23 cellular contexts compared by ENCODE assay signal in genomic region chr4:88582493-88582892, GRCh38. TPM values are rescaled to one million over a fixed set of nuclear protein-coding genes. Genes with fewer than 3 reads are reported as not detected.
A peak's percentile ranks its signal among the peaks of the same experiment; 100 is the strongest.
DNase-seq lines count a peak whose midpoint lies in the region; ATAC-seq, FAIRE-seq and TF ChIP-seq lines count a peak whose summit lies in the region.
"Had no signal": no experiment of that assay in that cellular context is flagged by ENCODE, and none has a peak within 500 bp of the region (broad histone marks: within the 10 kb centered on the region; RNA-seq: fewer than 3 reads in every experiment).

No MANE protein-coding gene starts in this region.

- TF ChIP-seq CTCF in bronchial epithelial cell (IDR thresholded peaks at IDR 0.05; ENCODE audit: insufficient read depth, low read length, severe bottlenecking) (no peak), esophagus muscularis mucosa (IDR thresholded peaks at IDR 0.05) (no peak)

- DNase-seq in right cardiac atrium (no peak), left ventricle myocardium superior (no peak), bronchial epithelial cell (ENCODE audit: low read depth) (peak; percentile 73), iris pigment epithelial cell (ENCODE audit: low read depth) (peak; percentile 22), small intestine (peak; percentile 63), dermis blood vessel endothelial cell (no peak), esophagus muscularis mucosa (ENCODE audit: extremely low spot score) (no peak)
- DNase-seq in T-helper 2 cell treated with Interferon-gamma antibody and Interleukin-4, amounts not matched to agents 5 μg/mL and 100 μg/mL, for 36 hours (ENCODE audit: low spot score) = no peak
- DNase-seq: BE2C, DMS53, GF-D8, H9, KBM-7, NCI-H1105, NCI-H146, NCI-H2029, NCI-H526 treated with DMSO at 0.1 percent for 48 hours, OCI-M1 had no signal

- no peak for TF ChIP-seq EP300 in esophagus muscularis mucosa (IDR thresholded peaks at IDR 0.05)

- no peak overlapping the region for H3K27ac Mint-ChIP-seq in T-helper 2 cell treated with Interferon-gamma antibody and Interleukin-4, amounts not matched to agents 5 μg/mL and 100 μg/mL, for 36 hours
- H3K27ac Mint-ChIP-seq: H9 had no signal

- ATAC-seq in right cardiac atrium (no peak), left ventricle myocardium superior (no peak)

- no peak for TF ChIP-seq POLR2A in esophagus muscularis mucosa (IDR thresholded peaks at IDR 0.05; ENCODE audit: low read depth)

- H3K36me3 ChIP-seq in bronchial epithelial cell (ENCODE audit: control insufficient read depth, insufficient read depth, low read length) = no peaks in the 10 kb centered on the region
- H3K36me3 ChIP-seq in small intestine (ENCODE audit: control insufficient read depth in 2 of 2, insufficient read depth in 2 of 2, low read length in 2 of 2) = no peaks in the 10 kb centered on the region
- H3K36me3 ChIP-seq in esophagus muscularis mucosa = no peaks in the 10 kb centered on the region
- H3K36me3 ChIP-seq: BE2C, SJSA1 had no signal

- H3K27ac ChIP-seq in right cardiac atrium (ENCODE audit: low read length) (peak overlapping the region; percentile 37), small intestine (ENCODE audit: low read depth in 1 of 2, low read length in 1 of 2) (no peak overlapping the region), esophagus muscularis mucosa (replicated peaks in 1 of 4) (no peak overlapping the region)
- H3K27ac ChIP-seq: HL-60, SJSA1 had no signal

- FAIRE-seq in bronchial epithelial cell (lab: Jason Lieb, UNC) (no peak), small intestine (lab: Jason Lieb, UNC) (no peak)
- FAIRE-seq: D721Med, GM19239, RCC 7860 had no signal

- H3K9me3 ChIP-seq in right cardiac atrium (ENCODE audit: control insufficient read depth, low read length) (no peaks in the 10 kb centered on the region), small intestine (ENCODE audit: control insufficient read depth, low read depth) (no peaks in the 10 kb centered on the region), esophagus muscularis mucosa (no peaks in the 10 kb centered on the region)
- H3K9me3 ChIP-seq: BE2C, SJSA1 had no signal

- H3K4me1 ChIP-seq in right cardiac atrium (ENCODE audit: control insufficient read depth, insufficient read depth, low read length) (no peaks in the 10 kb centered on the region), small intestine (ENCODE audit: control insufficient read depth in 2 of 2, insufficient read depth in 1 of 2, low read depth in 1 of 2, low read length in 1 of 2) (no peaks in the 10 kb centered on the region), esophagus muscularis mucosa (peaks cover 0 to 3% (median 0%) of the 10 kb centered on the region in 4 donors)
- H3K4me1 ChIP-seq: BE2C had no signal

- H3K36me3 Mint-ChIP-seq in T-helper 2 cell treated with Interferon-gamma antibody and Interleukin-4, amounts not matched to agents 5 μg/mL and 100 μg/mL, for 36 hours (ENCODE audit: low read depth) = no peaks in the 10 kb centered on the region

- 64% methylated on average over 2 of the region's 2 CpGs for WGBS in right cardiac atrium
- WGBS in small intestine, 3 donors = 24 to 63% (median 58%) methylated on average over 2 of the region's 2 CpGs
- WGBS in esophagus muscularis mucosa = 76% methylated on average over 2 of the region's 2 CpGs

- no peak overlapping the region for H3K4me3 ChIP-seq in right cardiac atrium (ENCODE audit: low read length)
- no peak overlapping the region for H3K4me3 ChIP-seq in bronchial epithelial cell (ENCODE audit: low read depth, low read length)
- H3K4me3 ChIP-seq in small intestine (ENCODE audit: low read depth in 1 of 2, low read length in 2 of 2) = no peak overlapping the region
- H3K4me3 ChIP-seq in esophagus muscularis mucosa = no peak overlapping the region
- H3K4me3 ChIP-seq: SJSA1 had no signal

- intact Hi-C loops in right cardiac atrium (cut with DNase I) = no loop called here
- intact Hi-C loops in left ventricle myocardium superior (cut with micrococcal nuclease) = no loop called here
- intact Hi-C loops in esophagus muscularis mucosa (cut with DNase I) = no loop called here

- H3K9me3 Mint-ChIP-seq in T-helper 2 cell treated with Interferon-gamma antibody and Interleukin-4, amounts not matched to agents 5 μg/mL and 100 μg/mL, for 36 hours = no peaks in the 10 kb centered on the region

- H3K27me3 ChIP-seq in right cardiac atrium (ENCODE audit: control insufficient read depth, insufficient read depth) = no peaks in the 10 kb centered on the region
- H3K27me3 ChIP-seq in bronchial epithelial cell (ENCODE audit: control insufficient read depth, insufficient read depth, low read length) = no peaks in the 10 kb centered on the region
- no peaks in the 10 kb centered on the region for H3K27me3 ChIP-seq in small intestine (ENCODE audit: control insufficient read depth in 2 of 2, insufficient read depth in 2 of 2, low read length in 2 of 2)
- H3K27me3 ChIP-seq in esophagus muscularis mucosa = no peaks in the 10 kb centered on the region
- H3K27me3 ChIP-seq: SJSA1 had no signal

- no peak overlapping the region for H3K4me3 Mint-ChIP-seq in T-helper 2 cell treated with Interferon-gamma antibody and Interleukin-4, amounts not matched to agents 5 μg/mL and 100 μg/mL, for 36 hours
- H3K4me3 Mint-ChIP-seq: H9 had no signal

- no peaks in the 10 kb centered on the region for H3K4me1 Mint-ChIP-seq in T-helper 2 cell treated with Interferon-gamma antibody and Interleukin-4, amounts not matched to agents 5 μg/mL and 100 μg/mL, for 36 hours (ENCODE audit: low read depth)

- no peaks in the 10 kb centered on the region for H3K27me3 Mint-ChIP-seq in T-helper 2 cell treated with Interferon-gamma antibody and Interleukin-4, amounts not matched to agents 5 μg/mL and 100 μg/mL, for 36 hours (ENCODE audit: low read depth)

RNA-seq across cellular contexts. Expression of gene HERC3, which starts 9.8 kb away (rescaled TPM):
- 10 to 100 TPM; 42.4 to 60.6 (median 50.9) TPM for total RNA-seq in right cardiac atrium
- 18.0 TPM for polyA plus RNA-seq in right cardiac atrium
- 61.9 TPM for total RNA-seq in left ventricle myocardium superior
- total RNA-seq in bronchial epithelial cell = 25.3 and 31.5 TPM in 2 replicates
- polyA plus RNA-seq in small intestine = 10 to 100 TPM in 1 of 3 donors, 1 to 10 TPM in 2; 6.6 to 12.7 (median 8.5) TPM
- 11.4 and 13.1 TPM in 2 replicates for total RNA-seq in dermis blood vessel endothelial cell
- 10 to 100 TPM; 39.8 to 58.2 (median 51.2) TPM for total RNA-seq in esophagus muscularis mucosa

RNA-seq across cellular contexts. Expression of gene PYURF, which starts 58.9 kb away (rescaled TPM):
- total RNA-seq in right cardiac atrium (10 to 100 TPM; 56.5 to 61.4 (median 58.4) TPM), left ventricle myocardium superior (55.0 TPM), bronchial epithelial cell (53.2 and 90.4 TPM in 2 replicates), dermis blood vessel endothelial cell (64.4 and 78.1 TPM in 2 replicates), esophagus muscularis mucosa (10 to 100 TPM; 65.2 to 95.9 (median 80.3) TPM)
- polyA plus RNA-seq in right cardiac atrium (97.9 TPM), small intestine (10 to 100 TPM; 92.4 to 97.1 (median 95.3) TPM)

Comparison
In these comparisons a context has a peak if more than half of its experiments do, and no peak if none do; other contexts are left out.
1. DNase-seq: peak in bronchial epithelial cell (single experiment), iris pigment epithelial cell (single experiment) and small intestine (single experiment); none in right cardiac atrium (0 of 3), left ventricle myocardium superior (single experiment), dermis blood vessel endothelial cell (single experiment), esophagus muscularis mucosa (single experiment) and T-helper 2 cell treated with Interferon-gamma antibody and Interleukin-4, amounts not matched to agents 5 μg/mL and 100 μg/mL, for 36 hours (single experiment).